In the genomic region with DNA sequence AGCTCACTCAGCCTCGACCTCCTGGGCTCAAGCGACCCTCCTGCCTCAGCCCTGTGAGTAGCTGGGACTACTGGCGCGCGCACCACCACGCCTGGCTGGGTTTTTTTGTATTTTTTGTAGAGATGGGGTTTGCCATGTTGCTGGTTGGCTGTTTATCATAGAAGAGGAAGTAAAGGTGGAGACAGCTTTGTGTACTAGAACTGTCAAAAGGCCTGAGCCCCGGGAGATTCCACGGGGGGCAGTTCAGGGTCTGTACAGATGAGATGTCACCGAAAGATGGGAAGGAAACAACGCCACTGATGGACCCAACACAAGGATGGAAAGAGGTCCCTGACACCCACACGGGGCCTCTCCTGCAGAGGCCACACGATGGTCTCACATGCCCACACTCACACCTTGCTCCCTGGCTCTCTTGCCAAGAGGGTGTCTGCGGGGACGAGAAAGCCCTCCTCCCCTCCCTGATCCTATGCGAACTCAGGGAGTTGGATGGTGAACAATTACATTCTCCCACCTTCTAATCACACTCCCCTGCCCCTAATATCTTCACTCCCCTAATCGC, we compare ENCODE assay signal across 8 cellular contexts.
DNase-seq lines count a peak whose midpoint lies in the region; ATAC-seq and TF ChIP-seq lines count a peak whose summit lies in the region.

No MANE protein-coding gene starts in this region.

- no peaks in the 10 kb centered on the region for H3K27me3 Mint-ChIP-seq in activated naive CD4-positive, alpha-beta T cell treated with anti-CD3 and anti-CD28 coated beads, Interleukin-2, amount 50 U/mL, for 24 hours
- no peaks in the 10 kb centered on the region for H3K27me3 Mint-ChIP-seq in activated B cell treated with CpG ODN at 0.5 μM for 24 hours

- CTCF ChIA-PET in activated B cell treated with CpG ODN at 0.5 μM for 24 hours (lab: Charles Lee) = interaction anchor here (1.0 to 1.6 kb wide), 2 partner anchors 9 to 14 kb away, joined by 3 to 4 read pairs; no protein-coding TSS in a partner anchor

- no peaks in the 10 kb centered on the region for H3K9me3 Mint-ChIP-seq in activated naive CD4-positive, alpha-beta T cell treated with anti-CD3 and anti-CD28 coated beads, Interleukin-2, amount 50 U/mL, for 24 hours
- no peaks in the 10 kb centered on the region for H3K9me3 Mint-ChIP-seq in activated B cell treated with CpG ODN at 0.5 μM for 24 hours

- ATAC-seq in HG02763 (IDR thresholded peaks at IDR 0.05; ENCODE audit: unreplicated experiment) (peak; percentile 22), activated B cell treated with CpG ODN at 0.5 μM for 24 hours (ENCODE audit: low read depth) (peak; percentile 93), HG03280 (IDR thresholded peaks at IDR 0.05; ENCODE audit: unreplicated experiment) (no peak)

- no peak for DNase-seq in activated naive CD4-positive, alpha-beta T cell treated with anti-CD3 and anti-CD28 coated beads, Interleukin-2, amount 50 U/mL, for 16 hours
- DNase-seq in activated B cell treated with CpG ODN at 0.5 μM for 24 hours (peak; percentile 52), GM19240 (ENCODE audit: insufficient read length, low spot score) (no peak), GM19238 (ENCODE audit: insufficient read length, low spot score) (no peak), GM03348 (ENCODE audit: low spot score) (no peak)

- POLR2A ChIA-PET in activated B cell treated with CpG ODN at 0.5 μM for 24 hours (lab: Charles Lee) = interaction anchor here (0.5 to 2.0 kb wide), 10 partner anchors 9 to 146 kb away, joined by 3 to 19 read pairs (median 4); partner anchors contain the start of gene ORAI1

- peaks cover 10% of the 10 kb centered on the region for H3K4me1 Mint-ChIP-seq in activated naive CD4-positive, alpha-beta T cell treated with anti-CD3 and anti-CD28 coated beads, Interleukin-2, amount 50 U/mL, for 24 hours
- H3K4me1 Mint-ChIP-seq in activated B cell treated with CpG ODN at 0.5 μM for 24 hours = peaks cover 23% of the 10 kb centered on the region

- H3K27ac Mint-ChIP-seq in activated naive CD4-positive, alpha-beta T cell treated with anti-CD3 and anti-CD28 coated beads, Interleukin-2, amount 50 U/mL, for 24 hours = peak overlapping the region; percentile 74
- H3K27ac Mint-ChIP-seq in activated B cell treated with CpG ODN at 0.5 μM for 24 hours = peak overlapping the region; percentile 86

- intact Hi-C loops in activated B cell treated with CpG ODN at 0.5 μM for 24 hours (cut with micrococcal nuclease) = loop anchor here (1.0 to 5.0 kb wide), 4 partner anchors 13 to 112 kb away; partner anchors contain the start of gene ORAI1

- peaks cover 4% of the 10 kb centered on the region for H3K36me3 Mint-ChIP-seq in activated naive CD4-positive, alpha-beta T cell treated with anti-CD3 and anti-CD28 coated beads, Interleukin-2, amount 50 U/mL, for 24 hours
- H3K36me3 Mint-ChIP-seq in activated B cell treated with CpG ODN at 0.5 μM for 24 hours (ENCODE audit: low read depth) = peaks cover 68% of the 10 kb centered on the region

- H3K4me3 Mint-ChIP-seq in activated naive CD4-positive, alpha-beta T cell treated with anti-CD3 and anti-CD28 coated beads, Interleukin-2, amount 50 U/mL, for 24 hours = no peak overlapping the region
- peak overlapping the region; percentile 35 for H3K4me3 Mint-ChIP-seq in activated B cell treated with CpG ODN at 0.5 μM for 24 hours

- no peak for TF ChIP-seq CTCF in activated B cell treated with CpG ODN at 0.5 μM for 24 hours (IDR thresholded peaks at IDR 0.05)
